12 cellular contexts compared by ENCODE assay signal in the genomic region with DNA sequence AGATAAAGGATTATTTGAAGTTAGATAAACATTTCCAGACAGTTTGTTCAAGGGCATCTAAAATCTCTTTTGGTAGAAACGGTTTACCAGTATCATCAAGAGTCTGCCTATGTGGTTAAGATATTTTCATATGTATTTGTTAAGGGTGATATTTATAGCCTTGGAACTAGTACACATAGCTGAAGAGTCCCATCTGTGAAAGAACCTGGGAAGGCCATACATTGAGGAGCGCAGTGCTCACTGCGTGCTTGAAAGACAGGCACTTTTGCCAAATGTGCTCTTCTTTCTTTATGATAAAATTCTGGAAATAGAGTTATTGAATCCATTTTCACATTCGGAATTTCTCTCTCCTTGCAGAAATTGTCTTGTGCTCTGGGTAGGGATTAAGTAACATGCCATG. TPM values are rescaled to one million over a fixed set of nuclear protein-coding genes. Genes with fewer than 3 reads are reported as not detected.
DNase-seq lines count a peak whose midpoint lies in the region; ATAC-seq, FAIRE-seq and TF ChIP-seq lines count a peak whose summit lies in the region.
"Had no signal": no experiment of that assay in that cellular context is flagged by ENCODE, and none has a peak within 500 bp of the region (broad histone marks: within the 10 kb centered on the region; RNA-seq: fewer than 3 reads in every experiment).

No MANE protein-coding gene starts in this region.

- TF ChIP-seq POLR2A in adrenal gland (IDR thresholded peaks at IDR 0.05), result no peak

- H3K9me3 ChIP-seq in CD4-positive, alpha-beta T cell (ENCODE audit: control insufficient read depth, low read length), result no peaks in the 10 kb centered on the region
- H3K9me3 ChIP-seq in adrenal gland (replicated peaks in 1 of 3), result no peaks in the 10 kb centered on the region
- H3K9me3 ChIP-seq: breast epithelium had no signal

- H3K27ac Mint-ChIP-seq in CD4-positive, alpha-beta T cell, result peak overlapping the region; percentile 91
- H3K27ac Mint-ChIP-seq in osteocyte (ENCODE audit: unreplicated experiment), result peak overlapping the region; percentile 85

- H3K4me3 Mint-ChIP-seq in CD4-positive, alpha-beta T cell, result peak overlapping the region; percentile 81
- no peak overlapping the region for H3K4me3 Mint-ChIP-seq in osteocyte (ENCODE audit: unreplicated experiment)

- no peaks in the 10 kb centered on the region for H3K27me3 ChIP-seq in CD4-positive, alpha-beta T cell (ENCODE audit: control insufficient read depth, insufficient read depth, low read length)
- H3K27me3 ChIP-seq in KMS-11 (ENCODE audit: insufficient read depth, low read depth) (no peaks in the 10 kb centered on the region), adrenal gland (no peaks in the 10 kb centered on the region)
- H3K27me3 ChIP-seq: breast epithelium had no signal

- no peak for DNase-seq in CD4-positive, alpha-beta T cell
- DNase-seq in adrenal gland, result no peak
- no peak for DNase-seq in osteocyte (ENCODE audit: extremely low spot score, unreplicated experiment)
- DNase-seq in frontal cortex (ENCODE audit: low spot score in 2 of 2), result no peak
- DNase-seq in stimulated activated CD4-positive, alpha-beta T cell treated with anti-CD3 and anti-CD28 coated beads, Interleukin-15, amount 100 ng/mL, for 24 hours, result no peak
- DNase-seq: NCI-H345 had no signal

- intact Hi-C loops in CD4-positive, alpha-beta T cell (cut with DNase I, micrococcal nuclease), result loop anchor here (1.0 to 10.0 kb wide), 4 partner anchors 45 to 1418 kb away; partner anchors contain the start of genes METTL9 (in 1 of the 2) and POLR3E (in 1 of the 2)
- intact Hi-C loops in adrenal gland (cut with DNase I), result loop anchor here in 1 of 2 donors (5.0 kb wide), 1 partner anchor 62 kb away; no protein-coding TSS in a partner anchor

- WGBS in adrenal gland, 4 donors, result 57 to 69% (median 66%) methylated on average over 4 of the region's 4 CpGs

- H3K27me3 Mint-ChIP-seq in CD4-positive, alpha-beta T cell, result no peaks in the 10 kb centered on the region
- H3K27me3 Mint-ChIP-seq in osteocyte (ENCODE audit: unreplicated experiment), result no peaks in the 10 kb centered on the region

- peaks cover 12% of the 10 kb centered on the region for H3K79me2 ChIP-seq in KMS-11 (ENCODE audit: insufficient read depth, low read depth)

- no peaks in the 10 kb centered on the region for H3K36me3 ChIP-seq in KMS-11 (ENCODE audit: insufficient read depth)
- H3K36me3 ChIP-seq in adrenal gland (replicated peaks in 1 of 2), result no peaks in the 10 kb centered on the region
- H3K36me3 ChIP-seq: breast epithelium had no signal

- H4K20me1 ChIP-seq in KMS-11 (ENCODE audit: insufficient read depth), result no peaks in the 10 kb centered on the region

- ATAC-seq in CD4-positive, alpha-beta T cell (ENCODE audit: poor library complexity), result no peak
- ATAC-seq in HG03025 (IDR thresholded peaks at IDR 0.05; ENCODE audit: low FRiP score, unreplicated experiment), result no peak
- ATAC-seq in HG03175 (IDR thresholded peaks at IDR 0.05; ENCODE audit: unreplicated experiment), result no peak

- CTCF ChIA-PET in CD4-positive, alpha-beta T cell (lab: Charles Lee), result interaction anchor here (12.8 kb wide), 1 partner anchor 12 kb away, joined by 90 read pairs; no protein-coding TSS in a partner anchor

- POLR2A ChIA-PET in CD4-positive, alpha-beta T cell (lab: Charles Lee), result interaction anchor here (0.7 to 2.3 kb wide), 8 partner anchors 24 to 62 kb away, joined by 3 to 22 read pairs (median 6); partner anchors contain the start of gene METTL9

- peak overlapping the region; percentile 12; the same call in 1 of the 2 replicates for H3K9ac ChIP-seq in KMS-11

- peaks cover 58% of the 10 kb centered on the region for H3K4me1 Mint-ChIP-seq in CD4-positive, alpha-beta T cell (ENCODE audit: low read depth)
- peaks cover 36% of the 10 kb centered on the region for H3K4me1 Mint-ChIP-seq in osteocyte (ENCODE audit: unreplicated experiment)

- H3K4me1 ChIP-seq in KMS-11 (ENCODE audit: low read depth, poor library complexity, severe bottlenecking), result peaks cover 45% of the 10 kb centered on the region
- peaks cover 21 to 72% of the 10 kb centered on the region in 2 donors for H3K4me1 ChIP-seq in adrenal gland (replicated peaks in 1 of 2)
- H3K4me1 ChIP-seq: breast epithelium had no signal

- H3K4me3 ChIP-seq in KMS-11 (IDR thresholded peaks at IDR 0.05; ENCODE audit: insufficient read depth, low read depth, low read length) (no peak overlapping the region), adrenal gland (peak overlapping the region in 1 of 4 donors; percentile 46)
- H3K4me3 ChIP-seq: SK-N-MC had no signal

- peak overlapping the region; percentile 66 for H3K27ac ChIP-seq in CD4-positive, alpha-beta T cell (ENCODE audit: low read depth, low read length)
- peak overlapping the region; percentile 51 for H3K27ac ChIP-seq in KMS-11
- peak overlapping the region; percentile 31 to 89 (median 84) for H3K27ac ChIP-seq in adrenal gland
- H3K27ac ChIP-seq: SK-N-MC had no signal

- H3K36me3 Mint-ChIP-seq in CD4-positive, alpha-beta T cell (ENCODE audit: low read depth), result peaks cover 4% of the 10 kb centered on the region
- H3K36me3 Mint-ChIP-seq in osteocyte (ENCODE audit: unreplicated experiment), result peaks cover 2% of the 10 kb centered on the region

- no peak for TF ChIP-seq CTCF in CD4-positive, alpha-beta T cell (IDR thresholded peaks at IDR 0.05)
- TF ChIP-seq CTCF in KMS-11 (conservative IDR thresholded peaks at IDR 0.05; ENCODE audit: low read depth, low read length), result no peak
- no peak for TF ChIP-seq CTCF in adrenal gland (IDR thresholded peaks at IDR 0.05)
- no peak for TF ChIP-seq CTCF in osteocyte (IDR thresholded peaks at IDR 0.05)

- peak overlapping the region; percentile 90 for H3K4me2 ChIP-seq in KMS-11

- no peak for FAIRE-seq in frontal cortex (lab: Jason Lieb, UNC)

- H2AFZ ChIP-seq in KMS-11 (ENCODE audit: low read depth), result peak overlapping the region; percentile 35

- H3K9me3 Mint-ChIP-seq in CD4-positive, alpha-beta T cell, result no peaks in the 10 kb centered on the region
- H3K9me3 Mint-ChIP-seq in osteocyte (ENCODE audit: unreplicated experiment), result no peaks in the 10 kb centered on the region

RNA-seq across cellular contexts. Expression of gene IGSF6, which starts 7.7 kb away (rescaled TPM):
- total RNA-seq in CD4-positive, alpha-beta T cell, result under 1 TPM; 0.31 to 0.77 TPM
- total RNA-seq in adrenal gland (10 to 100 TPM in 4 of 8 donors, 1 to 10 TPM in 4; 3.9 to 35.6 (median 11.2) TPM), osteocyte (not detected in 2 replicates), frontal cortex (2.9 TPM)
- polyA plus RNA-seq in adrenal gland, result 10 to 100 TPM in 1 of 3 donors, 1 to 10 TPM in 2; 3.3 to 23.8 (median 3.6) TPM
- total RNA-seq: pulmonary artery endothelial cell had no signal

RNA-seq across cellular contexts. Expression of gene OTOA, which starts 19.1 kb away (rescaled TPM):
- total RNA-seq in CD4-positive, alpha-beta T cell, result under 1 TPM in 1 of 2 experiments, not detected in 1; 0.19 TPM
- total RNA-seq in adrenal gland, result 1 to 10 TPM in 3 of 8 donors, under 1 TPM in 3, not detected in 2; 0.18 to 1.9 (median 0.75) TPM
- 1 to 10 TPM in 1 of 3 donors, under 1 TPM in 2; 0.16 to 2.6 (median 0.71) TPM for polyA plus RNA-seq in adrenal gland
- 0.08 TPM in 1 of 2 replicates, not detected in the other for total RNA-seq in osteocyte
- 0.41 TPM for total RNA-seq in frontal cortex
- total RNA-seq: pulmonary artery endothelial cell had no signal

RNA-seq across cellular contexts. Expression of gene METTL9, which starts 45.3 kb away (rescaled TPM):
- 10 to 100 TPM; 78.4 to 86.7 TPM for total RNA-seq in CD4-positive, alpha-beta T cell
- total RNA-seq in adrenal gland, result 100 to 1,000 TPM; 126 to 311 (median 223) TPM
- polyA plus RNA-seq in adrenal gland, result 100 to 1,000 TPM in 1 of 3 donors, 10 to 100 TPM in 2; 35.7 to 129 (median 45.0) TPM
- 91.9 and 94.4 TPM in 2 replicates for total RNA-seq in osteocyte
- 252 TPM for total RNA-seq in frontal cortex
